8 cellular contexts compared by ENCODE assay signal in genomic region chr3:114879059-114880031, GRCh38.
DNase-seq lines count a peak whose midpoint lies in the region; ATAC-seq and TF ChIP-seq lines count a peak whose summit lies in the region.

No MANE protein-coding gene starts in this region.

- H3K27ac ChIP-seq in left lung (peak overlapping the region in 1 of 2 donors; percentile 49), Karpas-422 (ENCODE audit: low read length) (no peak overlapping the region)

- DNase-seq in DMS153 (lab: John Stamatoyannopoulos, UW) (peak; percentile 27), GM20000 (ENCODE audit: low spot score) (peak; percentile 13), SHP77 treated with DMSO at 0.1 percent for 48 hours (lab: John Stamatoyannopoulos, UW) (peak; percentile 85), left lung (no peak), Karpas-422 (no peak)
- DNase-seq in activated CD4-positive, alpha-beta T cell treated with anti-CD3 and anti-CD28 coated beads, Interleukin-2, amount 10 ng/mL, durations not matched to agents 7 days and 5 days = no peak
- no peak for DNase-seq in effector memory CD8-positive, alpha-beta T cell

- H3K9me3 Mint-ChIP-seq in activated CD4-positive, alpha-beta T cell treated with anti-CD3 and anti-CD28 coated beads, Interleukin-2, amount 10 ng/mL, durations not matched to agents 7 days and 5 days = no peaks in the 10 kb centered on the region
- no peaks in the 10 kb centered on the region for H3K9me3 Mint-ChIP-seq in effector memory CD8-positive, alpha-beta T cell

- no peak overlapping the region for H3K4me2 ChIP-seq in Karpas-422 (ENCODE audit: low read depth, low read length, poor library complexity, severe bottlenecking)

- no peak overlapping the region for H2AFZ ChIP-seq in Karpas-422 (ENCODE audit: low read length)

- H3K79me2 ChIP-seq in Karpas-422 (ENCODE audit: low read length) = no peaks in the 10 kb centered on the region

- H3K9me2 ChIP-seq in Karpas-422 (replicated peaks; ENCODE audit: insufficient read depth, low read length) = no peaks in the 10 kb centered on the region

- no peak overlapping the region for H3K9ac ChIP-seq in Karpas-422 (ENCODE audit: low read length)

- no peaks in the 10 kb centered on the region for H3K27me3 ChIP-seq in left lung
- no peaks in the 10 kb centered on the region for H3K27me3 ChIP-seq in Karpas-422 (ENCODE audit: low read length)

- peak; percentile 76 for ATAC-seq in HG03457 (IDR thresholded peaks at IDR 0.05; ENCODE audit: unreplicated experiment)
- peak; percentile 62 for ATAC-seq in left lung
- no peak for ATAC-seq in effector memory CD8-positive, alpha-beta T cell (replicated peaks)

- TF ChIP-seq CTCF in GM20000 (IDR thresholded peaks at IDR 0.05; ENCODE audit: extremely low read depth, missing control alignments) (no peak), left lung (IDR thresholded peaks at IDR 0.05) (no peak)

- POLR2A ChIA-PET in activated CD4-positive, alpha-beta T cell treated with anti-CD3 and anti-CD28 coated beads, Interleukin-2, amount 10 ng/mL, durations not matched to agents 7 days and 5 days (lab: Charles Lee) = no interaction called here

- H3K9me3 ChIP-seq in left lung = no peaks in the 10 kb centered on the region
- H3K9me3 ChIP-seq in Karpas-422 (ENCODE audit: low read length) = no peaks in the 10 kb centered on the region

- no peaks in the 10 kb centered on the region for H4K20me1 ChIP-seq in Karpas-422 (ENCODE audit: insufficient read depth, low read depth, low read length)

- H3K36me3 Mint-ChIP-seq in activated CD4-positive, alpha-beta T cell treated with anti-CD3 and anti-CD28 coated beads, Interleukin-2, amount 10 ng/mL, durations not matched to agents 7 days and 5 days (ENCODE audit: low read depth) = no peaks in the 10 kb centered on the region
- H3K36me3 Mint-ChIP-seq in effector memory CD8-positive, alpha-beta T cell (ENCODE audit: insufficient read depth) = no peaks in the 10 kb centered on the region

- H3K27me3 Mint-ChIP-seq in activated CD4-positive, alpha-beta T cell treated with anti-CD3 and anti-CD28 coated beads, Interleukin-2, amount 10 ng/mL, durations not matched to agents 7 days and 5 days = no peaks in the 10 kb centered on the region
- no peaks in the 10 kb centered on the region for H3K27me3 Mint-ChIP-seq in effector memory CD8-positive, alpha-beta T cell

- CTCF ChIA-PET in activated CD4-positive, alpha-beta T cell treated with anti-CD3 and anti-CD28 coated beads, Interleukin-2, amount 10 ng/mL, durations not matched to agents 7 days and 5 days (lab: Charles Lee) = no interaction called here

- no peaks in the 10 kb centered on the region for H3K36me3 ChIP-seq in left lung
- no peaks in the 10 kb centered on the region for H3K36me3 ChIP-seq in Karpas-422 (ENCODE audit: insufficient read depth, low read length)

- peaks cover 8% of the 10 kb centered on the region for H3K4me1 Mint-ChIP-seq in activated CD4-positive, alpha-beta T cell treated with anti-CD3 and anti-CD28 coated beads, Interleukin-2, amount 10 ng/mL, durations not matched to agents 7 days and 5 days
- H3K4me1 Mint-ChIP-seq in effector memory CD8-positive, alpha-beta T cell (ENCODE audit: low read depth in 2 of 2) = peaks cover 1 to 4% of the 10 kb centered on the region in 2 donors

- intact Hi-C loops in left lung (cut with DNase I) = no loop called here

- H3K4me3 ChIP-seq in left lung (no peak overlapping the region), Karpas-422 (ENCODE audit: low read length) (no peak overlapping the region)

- H3K4me1 ChIP-seq in left lung (peaks cover 12 to 16% of the 10 kb centered on the region in 2 donors), Karpas-422 (ENCODE audit: low read length) (no peaks in the 10 kb centered on the region)

- H3K27ac Mint-ChIP-seq in activated CD4-positive, alpha-beta T cell treated with anti-CD3 and anti-CD28 coated beads, Interleukin-2, amount 10 ng/mL, durations not matched to agents 7 days and 5 days = no peak overlapping the region
- no peak overlapping the region for H3K27ac Mint-ChIP-seq in effector memory CD8-positive, alpha-beta T cell

- H3K4me3 Mint-ChIP-seq in activated CD4-positive, alpha-beta T cell treated with anti-CD3 and anti-CD28 coated beads, Interleukin-2, amount 10 ng/mL, durations not matched to agents 7 days and 5 days = no peak overlapping the region
- no peak overlapping the region for H3K4me3 Mint-ChIP-seq in effector memory CD8-positive, alpha-beta T cell

Comparison
In these comparisons a context has a peak if more than half of its experiments do, and no peak if none do; other contexts are left out.
1. DNase-seq: peak in DMS153 (single experiment), GM20000 (single experiment) and SHP77 treated with DMSO at 0.1 percent for 48 hours (single experiment); none in left lung (0 of 2), activated CD4-positive, alpha-beta T cell treated with anti-CD3 and anti-CD28 coated beads, Interleukin-2, amount 10 ng/mL, durations not matched to agents 7 days and 5 days (single experiment), Karpas-422 (single experiment) and effector memory CD8-positive, alpha-beta T cell (0 of 3).